35 cellular contexts compared by ENCODE assay signal in the genomic region with DNA sequence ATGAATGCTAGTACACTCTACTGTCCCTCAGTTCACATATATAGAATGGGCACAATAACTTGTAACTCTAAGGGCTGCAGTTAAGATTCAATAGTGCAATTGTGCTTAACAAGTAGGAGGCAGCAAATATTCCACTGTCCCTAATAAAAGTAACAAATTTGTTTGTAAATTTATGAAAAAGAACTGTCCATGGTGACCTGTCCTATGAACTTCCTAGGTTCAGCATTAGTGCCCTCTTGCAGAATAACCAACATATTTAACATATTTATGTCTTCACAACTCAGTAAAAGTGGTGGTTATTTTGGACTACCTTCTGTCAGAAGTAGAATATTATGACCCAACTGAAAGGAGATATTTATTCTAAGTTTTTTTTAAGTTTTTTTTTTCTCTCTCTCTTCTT.
"Had no signal": no experiment of that assay in that cellular context is flagged by ENCODE, and none has a peak within 500 bp of the region (broad histone marks: within the 10 kb centered on the region; RNA-seq: fewer than 3 reads in every experiment).

No MANE protein-coding gene starts in this region.

- DNase-seq: Karpas-422, Kasumi-1, MG63, MM.1S, MV-4-11, NCI-H1048, NCI-H1092, NCI-H1092 treated with DMSO at 0.1 percent for 48 hours, NCI-H1105, NCI-H1105 treated with DMSO at 0.1 percent for 48 hours, NCI-H1417, NCI-H1417 treated with DMSO at 0.1 percent for 48 hours, NCI-H1436, NCI-H1436 treated with DMSO at 0.1 percent for 48 hours, NCI-H146, NCI-H1694, NCI-H1694 treated with DMSO at 0.1 percent for 48 hours, NCI-H187, NCI-H187 treated with DMSO at 0.1 percent for 48 hours, NCI-H1930, NCI-H2029, NCI-H2029 treated with DMSO at 0.1 percent for 48 hours, NCI-H2081, NCI-H2081 treated with DMSO at 0.1 percent for 48 hours, NCI-H2107, NCI-H2171, NCI-H2171 treated with DMSO at 0.1 percent for 48 hours, NCI-H2227 treated with DMSO at 0.1 percent for 48 hours, NCI-H226, NCI-H345, NCI-H446, NCI-H446 treated with DMSO at 0.1 percent for 48 hours, NCI-H510A, NCI-H510A treated with DMSO at 0.1 percent for 48 hours, NCI-H524 had no signal

- H3K27me3 ChIP-seq: MG63 had no signal

- H3K4me3 ChIP-seq: MG63 had no signal
